In the genomic region with DNA sequence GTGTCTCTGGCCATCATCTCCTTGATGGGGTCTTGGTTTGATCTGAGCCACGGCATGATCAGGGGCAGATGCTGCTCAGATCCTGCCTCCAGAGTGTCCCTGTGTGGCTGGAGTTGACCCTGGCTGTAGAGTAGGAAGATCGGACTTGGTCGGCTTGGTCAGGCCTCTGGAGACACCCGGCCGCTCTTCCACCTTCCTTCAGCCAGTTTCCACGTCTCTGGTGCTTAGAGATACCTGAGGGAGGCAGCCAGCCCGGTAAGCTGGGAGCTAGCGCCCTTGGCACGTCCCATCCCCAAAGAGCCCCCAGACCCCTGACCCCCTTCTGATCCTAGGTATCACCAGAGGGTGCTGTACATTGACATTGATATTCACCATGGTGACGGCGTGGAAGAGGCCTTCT, we compare ENCODE assay signal across 31 cellular contexts. TPM values are rescaled to one million over a fixed set of nuclear protein-coding genes. Genes with fewer than 3 reads are reported as not detected.
"Had no signal": no experiment of that assay in that cellular context is flagged by ENCODE, and none has a peak within 500 bp of the region (broad histone marks: within the 10 kb centered on the region; RNA-seq: fewer than 3 reads in every experiment).

No MANE protein-coding gene starts in this region.

- H3K9me3 Mint-ChIP-seq: activated CD4-positive, alpha-beta memory T cell treated with anti-CD3 and anti-CD28 coated beads for 36 hours; activated CD4-positive, alpha-beta T cell treated with anti-CD3 and anti-CD28 coated beads, Interleukin-2, amount 10 ng/mL, durations not matched to agents 24 days and 14 days; activated naive CD4-positive, alpha-beta T cell treated with anti-CD3 and anti-CD28 coated beads, Interleukin-2, amount 10 ng/mL, durations not matched to agents 7 days and 5 days; activated naive CD4-positive, alpha-beta T cell treated with anti-CD3 and anti-CD28 coated beads, Interleukin-2, amount 50 U/mL, for 72 hours; activated naive CD8-positive, alpha-beta T cell treated with anti-CD3 and anti-CD28 coated beads, Interleukin-2, amount 10 ng/mL, durations not matched to agents 7 days and 5 days; activated T-cell treated with anti-CD3 and anti-CD28 coated beads, Interleukin-2, amount 50 U/mL, for 24 hours; activated T-cell treated with anti-CD3 and anti-CD28 coated beads, Interleukin-2, amount 50 U/mL, for 72 hours; brain; dendritic cell treated with granulocyte-macrophage colony-stimulating factor and Interleukin-4, amounts not matched to agents 40 ng/mL and 50 ng/mL, for 4 days; effector memory CD8-positive, alpha-beta T cell had no signal

- H3K4me1 ChIP-seq: ascending aorta, breast epithelium, esophagus muscularis mucosa, foreskin keratinocyte, gastrocnemius medialis had no signal

- H3K9me3 ChIP-seq: ascending aorta, breast epithelium, esophagus muscularis mucosa, gastrocnemius medialis had no signal

- H3K4me3 ChIP-seq: ascending aorta, breast epithelium, cardiac muscle cell, coronary artery, esophagus muscularis mucosa, gastrocnemius medialis had no signal

- H3K4me3 Mint-ChIP-seq: activated CD4-positive, alpha-beta memory T cell treated with anti-CD3 and anti-CD28 coated beads for 36 hours; activated CD4-positive, alpha-beta T cell treated with anti-CD3 and anti-CD28 coated beads for 36 hours; activated CD4-positive, alpha-beta T cell treated with anti-CD3 and anti-CD28 coated beads, Interleukin-2, amount 10 ng/mL, durations not matched to agents 24 days and 14 days; activated CD8-positive, alpha-beta memory T cell treated with anti-CD3 and anti-CD28 coated beads, Interleukin-2, amount 10 ng/mL, durations not matched to agents 7 days and 5 days; activated CD8-positive, alpha-beta T cell treated with anti-CD3 and anti-CD28 coated beads, Interleukin-2, amount 10 ng/mL, durations not matched to agents 7 days and 5 days; activated naive CD4-positive, alpha-beta T cell treated with anti-CD3 and anti-CD28 coated beads, Interleukin-2, amount 10 ng/mL, durations not matched to agents 7 days and 5 days; activated naive CD8-positive, alpha-beta T cell treated with anti-CD3 and anti-CD28 coated beads, Interleukin-2, amount 10 ng/mL, durations not matched to agents 7 days and 5 days; activated T-cell treated with anti-CD3 and anti-CD28 coated beads, Interleukin-2, amount 50 U/mL, for 24 hours; activated T-cell treated with anti-CD3 and anti-CD28 coated beads, Interleukin-2, amount 50 U/mL, for 72 hours; brain; dendritic cell treated with granulocyte-macrophage colony-stimulating factor and Interleukin-4, amounts not matched to agents 40 ng/mL and 50 ng/mL, for 4 days; effector memory CD8-positive, alpha-beta T cell had no signal

- DNase-seq: activated CD4-positive, alpha-beta memory T cell treated with anti-CD3 and anti-CD28 coated beads for 36 hours; activated CD4-positive, alpha-beta T cell treated with anti-CD3 and anti-CD28 coated beads for 36 hours; activated CD4-positive, alpha-beta T cell treated with anti-CD3 and anti-CD28 coated beads, Interleukin-2, amount 10 ng/mL, durations not matched to agents 24 days and 14 days; activated CD4-positive, CD25-positive, alpha-beta regulatory T cell; activated CD4-positive, CD25-positive, alpha-beta regulatory T cell treated with anti-CD3 and anti-CD28 coated beads, Interleukin-2, amount 50 U/mL, for 72 hours; activated CD8-positive, alpha-beta memory T cell treated with anti-CD3 and anti-CD28 coated beads, Interleukin-2, amount 10 ng/mL, durations not matched to agents 7 days and 5 days; activated CD8-positive, alpha-beta memory T cell treated with anti-CD3 and anti-CD28 coated beads, Interleukin-2, amount 50 U/mL, for 48 hours; activated CD8-positive, alpha-beta T cell treated with anti-CD3 and anti-CD28 coated beads, Interleukin-2, amount 10 ng/mL, durations not matched to agents 7 days and 5 days; activated gamma-delta T cell; activated naive CD4-positive, alpha-beta T cell; activated naive CD4-positive, alpha-beta T cell treated with anti-CD3 and anti-CD28 coated beads, Interleukin-2, amount 10 ng/mL, durations not matched to agents 7 days and 5 days; activated naive CD8-positive, alpha-beta T cell treated with anti-CD3 and anti-CD28 coated beads, Interleukin-2, amount 10 ng/mL, durations not matched to agents 7 days and 5 days; activated T-cell treated with anti-CD3 and anti-CD28 coated beads for 4 hours; activated T-cell treated with anti-CD3 and anti-CD28 coated beads, Interleukin-2, amount 50 U/mL, for 24 hours; activated T-cell treated with anti-CD3 and anti-CD28 coated beads, Interleukin-2, amount 50 U/mL, for 72 hours; central memory CD4-positive, alpha-beta T cell; effector CD4-positive, alpha-beta T cell; effector memory CD8-positive, alpha-beta T cell; erythroblast; foreskin keratinocyte; gastrocnemius medialis; glutamatergic neuron; T-helper 2 cell had no signal

- H3K27ac ChIP-seq: ascending aorta, breast epithelium, cardiac muscle cell, coronary artery, esophagus muscularis mucosa, foreskin keratinocyte, gastrocnemius medialis had no signal

- ATAC-seq: activated CD4-positive, alpha-beta T cell treated with anti-CD3 and anti-CD28 coated beads for 36 hours; activated CD8-positive, alpha-beta memory T cell treated with anti-CD3 and anti-CD28 coated beads, Interleukin-2, amount 10 ng/mL, durations not matched to agents 7 days and 5 days; activated CD8-positive, alpha-beta T cell treated with anti-CD3 and anti-CD28 coated beads, Interleukin-2, amount 10 ng/mL, durations not matched to agents 7 days and 5 days; activated naive CD4-positive, alpha-beta T cell treated with anti-CD3 and anti-CD28 coated beads, Interleukin-2, amount 50 U/mL, for 72 hours; activated T-cell treated with anti-CD3 and anti-CD28 coated beads, Interleukin-2, amount 50 U/mL, for 72 hours; effector memory CD8-positive, alpha-beta T cell; foreskin keratinocyte; gastrocnemius medialis had no signal

- H3K27me3 Mint-ChIP-seq: activated CD4-positive, alpha-beta memory T cell treated with anti-CD3 and anti-CD28 coated beads for 36 hours; activated CD4-positive, alpha-beta T cell treated with anti-CD3 and anti-CD28 coated beads for 36 hours; activated CD4-positive, alpha-beta T cell treated with anti-CD3 and anti-CD28 coated beads, Interleukin-2, amount 10 ng/mL, durations not matched to agents 24 days and 14 days; activated CD8-positive, alpha-beta memory T cell treated with anti-CD3 and anti-CD28 coated beads, Interleukin-2, amount 10 ng/mL, durations not matched to agents 7 days and 5 days; activated naive CD4-positive, alpha-beta T cell treated with anti-CD3 and anti-CD28 coated beads, Interleukin-2, amount 10 ng/mL, durations not matched to agents 7 days and 5 days; activated naive CD8-positive, alpha-beta T cell treated with anti-CD3 and anti-CD28 coated beads, Interleukin-2, amount 10 ng/mL, durations not matched to agents 7 days and 5 days; activated T-cell treated with anti-CD3 and anti-CD28 coated beads, Interleukin-2, amount 50 U/mL, for 24 hours; dendritic cell treated with granulocyte-macrophage colony-stimulating factor and Interleukin-4, amounts not matched to agents 40 ng/mL and 50 ng/mL, for 4 days; effector memory CD8-positive, alpha-beta T cell had no signal

- H3K27me3 ChIP-seq: ascending aorta, breast epithelium, cardiac muscle cell, esophagus muscularis mucosa, foreskin keratinocyte, gastrocnemius medialis had no signal

- H3K27ac Mint-ChIP-seq: activated CD4-positive, alpha-beta T cell treated with anti-CD3 and anti-CD28 coated beads for 36 hours; activated CD4-positive, alpha-beta T cell treated with anti-CD3 and anti-CD28 coated beads, Interleukin-2, amount 10 ng/mL, durations not matched to agents 24 days and 14 days; activated CD8-positive, alpha-beta memory T cell treated with anti-CD3 and anti-CD28 coated beads, Interleukin-2, amount 10 ng/mL, durations not matched to agents 7 days and 5 days; activated CD8-positive, alpha-beta T cell treated with anti-CD3 and anti-CD28 coated beads, Interleukin-2, amount 10 ng/mL, durations not matched to agents 7 days and 5 days; activated naive CD4-positive, alpha-beta T cell treated with anti-CD3 and anti-CD28 coated beads, Interleukin-2, amount 10 ng/mL, durations not matched to agents 7 days and 5 days; activated naive CD8-positive, alpha-beta T cell treated with anti-CD3 and anti-CD28 coated beads, Interleukin-2, amount 10 ng/mL, durations not matched to agents 7 days and 5 days; activated T-cell treated with anti-CD3 and anti-CD28 coated beads, Interleukin-2, amount 50 U/mL, for 24 hours; activated T-cell treated with anti-CD3 and anti-CD28 coated beads, Interleukin-2, amount 50 U/mL, for 72 hours; brain; dendritic cell treated with granulocyte-macrophage colony-stimulating factor and Interleukin-4, amounts not matched to agents 40 ng/mL and 50 ng/mL, for 4 days; effector memory CD8-positive, alpha-beta T cell had no signal

RNA-seq across cellular contexts. Expression of a gene that starts 35.1 kb away (rescaled TPM):
- total RNA-seq: foreskin keratinocyte had no signal
- polyA plus RNA-seq: foreskin keratinocyte had no signal
